19 cellular contexts compared by ENCODE assay signal in genomic region chr18:31325051-31325450, GRCh38. TPM values are rescaled to one million over a fixed set of nuclear protein-coding genes. Genes with fewer than 3 reads are reported as not detected.
A peak's percentile ranks its signal among the peaks of the same experiment; 100 is the strongest.
DNase-seq lines count a peak whose midpoint lies in the region; ATAC-seq and TF ChIP-seq lines count a peak whose summit lies in the region.
"Had no signal": no experiment of that assay in that cellular context is flagged by ENCODE, and none has a peak within 500 bp of the region (broad histone marks: within the 10 kb centered on the region; RNA-seq: fewer than 3 reads in every experiment).

No MANE protein-coding gene starts in this region.

- WGBS in right cardiac atrium = 45% methylated on average over 3 of the region's 3 CpGs
- 2 to 7% methylated on average over 3 of the region's 3 CpGs for WGBS in aorta, 2 donors

- no peak overlapping the region for H3K27ac ChIP-seq in right cardiac atrium (ENCODE audit: low read length)
- no peak overlapping the region for H3K27ac ChIP-seq in right atrium auricular region
- H3K27ac ChIP-seq in aorta (ENCODE audit: low read depth in 1 of 2, low read length in 2 of 2) = no peak overlapping the region
- H3K27ac ChIP-seq in CD4-positive, alpha-beta T cell (ENCODE audit: low read depth, low read length) = no peak overlapping the region
- H3K27ac ChIP-seq: heart right ventricle, vagina had no signal

- H3K27me3 Mint-ChIP-seq in CD4-positive, alpha-beta T cell = no peaks in the 10 kb centered on the region
- H3K27me3 Mint-ChIP-seq: stimulated activated naive CD8-positive, alpha-beta T cell treated with anti-CD3 and anti-CD28 coated beads, Interleukin-15, amount 100 ng/mL, for 72 hours had no signal

- intact Hi-C loops in right cardiac atrium (cut with DNase I) (no loop called here), aorta (cut with DNase I) (no loop called here)
- intact Hi-C loops in CD4-positive, alpha-beta T cell (cut with DNase I, micrococcal nuclease) = no loop called here

- TF ChIP-seq CTCF in right atrium auricular region (IDR thresholded peaks at IDR 0.05) = no peak
- no peak for TF ChIP-seq CTCF in CD4-positive, alpha-beta T cell (IDR thresholded peaks at IDR 0.05)

- H3K36me3 ChIP-seq in right atrium auricular region (no peaks in the 10 kb centered on the region), aorta (ENCODE audit: control insufficient read depth in 1 of 2, insufficient read depth in 2 of 2, low read length in 1 of 2) (no peaks in the 10 kb centered on the region)
- H3K36me3 ChIP-seq: heart right ventricle, vagina had no signal

- POLR2A ChIA-PET in CD4-positive, alpha-beta T cell (lab: Charles Lee) = no interaction called here

- H3K9me3 ChIP-seq in right cardiac atrium (ENCODE audit: control insufficient read depth, low read length) (no peaks in the 10 kb centered on the region), right atrium auricular region (no peaks in the 10 kb centered on the region), aorta (ENCODE audit: control insufficient read depth, low read length) (no peaks in the 10 kb centered on the region)
- H3K9me3 ChIP-seq in CD4-positive, alpha-beta T cell (ENCODE audit: control insufficient read depth, low read length) = no peaks in the 10 kb centered on the region
- H3K9me3 ChIP-seq: heart right ventricle, vagina had no signal

- H3K4me3 ChIP-seq in right cardiac atrium (ENCODE audit: low read length) (no peak overlapping the region), right atrium auricular region (no peak overlapping the region), aorta (ENCODE audit: low read length in 2 of 2) (no peak overlapping the region)
- H3K4me3 ChIP-seq: heart right ventricle, vagina had no signal

- H3K27ac Mint-ChIP-seq in CD4-positive, alpha-beta T cell = no peak overlapping the region
- H3K27ac Mint-ChIP-seq: endodermal cell; stimulated activated naive CD8-positive, alpha-beta T cell treated with anti-CD3 and anti-CD28 coated beads, Interleukin-15, amount 100 ng/mL, for 72 hours; T-helper 2 cell treated with Interferon-gamma antibody and Interleukin-4, amounts not matched to agents 5 μg/mL and 100 μg/mL, for 36 hours had no signal

- no peak overlapping the region for H3K4me3 Mint-ChIP-seq in CD4-positive, alpha-beta T cell
- H3K4me3 Mint-ChIP-seq: endodermal cell; stimulated activated naive CD8-positive, alpha-beta T cell treated with anti-CD3 and anti-CD28 coated beads, Interleukin-15, amount 100 ng/mL, for 72 hours; T-helper 2 cell treated with Interferon-gamma antibody and Interleukin-4, amounts not matched to agents 5 μg/mL and 100 μg/mL, for 36 hours had no signal

- H3K9me3 Mint-ChIP-seq in CD4-positive, alpha-beta T cell = no peaks in the 10 kb centered on the region
- H3K9me3 Mint-ChIP-seq: endodermal cell; T-helper 2 cell treated with Interferon-gamma antibody and Interleukin-4, amounts not matched to agents 5 μg/mL and 100 μg/mL, for 36 hours had no signal

- H3K27me3 ChIP-seq in right cardiac atrium (ENCODE audit: control insufficient read depth, insufficient read depth) (no peaks in the 10 kb centered on the region), right atrium auricular region (no peaks in the 10 kb centered on the region), aorta (ENCODE audit: control insufficient read depth in 1 of 2, insufficient read depth in 2 of 2, low read length in 1 of 2) (no peaks in the 10 kb centered on the region)
- H3K27me3 ChIP-seq in CD4-positive, alpha-beta T cell (ENCODE audit: control insufficient read depth, insufficient read depth, low read length) = no peaks in the 10 kb centered on the region
- H3K27me3 ChIP-seq: heart right ventricle, vagina had no signal

- H3K4me1 Mint-ChIP-seq in CD4-positive, alpha-beta T cell (ENCODE audit: low read depth) = no peaks in the 10 kb centered on the region
- H3K4me1 Mint-ChIP-seq: stimulated activated naive CD8-positive, alpha-beta T cell treated with anti-CD3 and anti-CD28 coated beads, Interleukin-15, amount 100 ng/mL, for 72 hours had no signal

- no peaks in the 10 kb centered on the region for H3K36me3 Mint-ChIP-seq in CD4-positive, alpha-beta T cell (ENCODE audit: low read depth)

- DNase-seq in right cardiac atrium (peak in 2 of 3 donors; percentile 15 to 36), right atrium auricular region (ENCODE audit: low spot score) (no peak), dermis blood vessel endothelial cell (peak; percentile 17), kidney tubule cell (ENCODE audit: low spot score) (peak; percentile 13), aorta (no peak)
- DNase-seq in activated CD4-positive, CD25-positive, alpha-beta regulatory T cell treated with anti-CD3 and anti-CD28 coated beads, Interleukin-2, amount 50 U/mL, for 72 hours = no peak
- no peak for DNase-seq in CD4-positive, alpha-beta T cell
- DNase-seq in activated CD4-positive, alpha-beta T cell treated with anti-CD3 and anti-CD28 coated beads for 1 hour = no peak
- DNase-seq: activated T-cell treated with anti-CD3 and anti-CD28 coated beads, Interleukin-2, amount 50 U/mL, for 48 hours; COR-L47; endodermal cell; NK-92 treated with Interleukin-12 subunit alpha and Interleukin-12 subunit beta, amount 100 ng/mL, for 24 hours; SHP77 treated with DMSO at 0.1 percent for 48 hours; stimulated activated naive CD8-positive, alpha-beta T cell treated with anti-CD3 and anti-CD28 coated beads, Interleukin-15, amount 100 ng/mL, for 72 hours had no signal

- CTCF ChIA-PET in CD4-positive, alpha-beta T cell (lab: Charles Lee) = no interaction called here

- H3K4me1 ChIP-seq in right cardiac atrium (ENCODE audit: control insufficient read depth, insufficient read depth, low read length) (peaks cover 2% of the 10 kb centered on the region), right atrium auricular region (peaks cover 0 to 8% of the 10 kb centered on the region in 2 donors), aorta (ENCODE audit: control insufficient read depth in 1 of 2, insufficient read depth in 2 of 2, low read length in 2 of 2) (peaks cover 0 to 3% of the 10 kb centered on the region in 2 donors)
- H3K4me1 ChIP-seq: vagina had no signal

- ATAC-seq in right cardiac atrium (peak; percentile 79 to 91), aorta (ENCODE audit: low FRiP score) (peak; percentile 52)
- no peak for ATAC-seq in CD4-positive, alpha-beta T cell (ENCODE audit: poor library complexity)
- ATAC-seq: stimulated activated naive CD8-positive, alpha-beta T cell treated with anti-CD3 and anti-CD28 coated beads, Interleukin-15, amount 100 ng/mL, for 72 hours had no signal

RNA-seq across cellular contexts. Expression of gene DSG1, which starts 7.1 kb away (rescaled TPM):
- total RNA-seq in right cardiac atrium (1 to 10 TPM in 3 of 4 donors, under 1 TPM in 1; 0.89 to 4.3 (median 2.3) TPM), right atrium auricular region (1 to 10 TPM; 4.2 to 4.7 TPM), dermis blood vessel endothelial cell (not detected in 2 replicates), aorta (not detected)
- polyA plus RNA-seq in right cardiac atrium (0.34 TPM), aorta (not detected)
- total RNA-seq in CD4-positive, alpha-beta T cell = not detected
- total RNA-seq: endodermal cell, lung microvascular endothelial cell had no signal
- polyA plus RNA-seq: neural cell had no signal

RNA-seq across cellular contexts. Expression of gene DSG4, which starts 51.5 kb away (rescaled TPM):
- total RNA-seq in right cardiac atrium (not detected), right atrium auricular region (not detected), dermis blood vessel endothelial cell (not detected in 2 replicates), aorta (not detected)
- polyA plus RNA-seq in right cardiac atrium (not detected), aorta (not detected)
- not detected for total RNA-seq in CD4-positive, alpha-beta T cell
- total RNA-seq: endodermal cell, heart right ventricle, lung microvascular endothelial cell, vagina had no signal
- polyA plus RNA-seq: heart right ventricle, neural cell had no signal

Comparison
In these comparisons a context has a peak if more than half of its experiments do, and no peak if none do; other contexts are left out.
1. DNase-seq: peak in right cardiac atrium (2 of 3), dermis blood vessel endothelial cell (single experiment) and kidney tubule cell (single experiment); none in right atrium auricular region (single experiment), aorta (0 of 2), activated CD4-positive, CD25-positive, alpha-beta regulatory T cell treated with anti-CD3 and anti-CD28 coated beads, Interleukin-2, amount 50 U/mL, for 72 hours (single experiment), CD4-positive, alpha-beta T cell (0 of 10) and activated CD4-positive, alpha-beta T cell treated with anti-CD3 and anti-CD28 coated beads for 1 hour (single experiment).